Comparison of ENCODE assay signal across 20 cellular contexts in the genomic region with DNA sequence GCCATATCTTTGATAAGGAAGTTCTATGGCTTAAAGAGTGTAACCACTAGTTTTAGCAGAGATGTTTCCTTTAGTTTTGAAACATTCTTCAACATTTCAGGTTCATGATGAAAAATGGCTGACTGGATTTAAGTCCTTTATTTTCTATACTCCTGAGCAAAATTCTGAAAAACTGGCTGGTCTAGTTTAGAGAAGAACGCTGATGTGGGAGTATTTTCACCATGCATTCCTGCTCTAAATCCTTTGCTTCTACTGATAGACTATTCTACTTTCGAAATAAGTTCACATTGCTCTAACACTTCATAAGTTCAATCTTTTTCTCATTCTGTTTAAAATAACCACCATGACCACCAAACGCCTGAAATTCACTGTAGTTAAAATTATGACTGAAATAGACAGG.
"Had no signal": no experiment of that assay in that cellular context is flagged by ENCODE, and none has a peak within 500 bp of the region (broad histone marks: within the 10 kb centered on the region; RNA-seq: fewer than 3 reads in every experiment).

No MANE protein-coding gene starts in this region.

- H3K36me3 Mint-ChIP-seq: natural killer cell treated with Interleukin-12 subunit alpha and Interleukin-12 subunit beta and Interleukin-15 and Interleukin-18, amount 100 ng/mL, for 72 hours had no signal

- H3K9me3 ChIP-seq: pancreas, psoas muscle, thoracic aorta, transverse colon had no signal

- H3K4me1 Mint-ChIP-seq: stimulated activated naive B cell treated with anti-CD40 and anti-IgM and Interleukin-4, amounts not matched to agents 10 μg/mL and 1 μg/mL and 100 μg/mL, for 72 hours had no signal

- ATAC-seq: left lobe of liver; natural killer cell treated with Interleukin-12 subunit alpha and Interleukin-12 subunit beta and Interleukin-15 and Interleukin-18, amount 100 ng/mL, for 72 hours; pancreas; psoas muscle; sciatic nerve; stimulated activated naive B cell treated with anti-CD40 and anti-IgM and Interleukin-4, amounts not matched to agents 10 μg/mL and 1 μg/mL and 100 μg/mL, for 72 hours; stimulated activated naive CD8-positive, alpha-beta T cell treated with anti-CD3 and anti-CD28 coated beads, Interleukin-15, amount 100 ng/mL, for 72 hours had no signal

- H3K4me3 Mint-ChIP-seq: natural killer cell treated with Interleukin-12 subunit alpha and Interleukin-12 subunit beta and Interleukin-15 and Interleukin-18, amount 100 ng/mL, for 72 hours; stimulated activated naive B cell treated with anti-CD40 and anti-IgM and Interleukin-4, amounts not matched to agents 10 μg/mL and 1 μg/mL and 100 μg/mL, for 72 hours; stimulated activated naive CD8-positive, alpha-beta T cell treated with anti-CD3 and anti-CD28 coated beads, Interleukin-15, amount 100 ng/mL, for 72 hours had no signal

- H3K27me3 Mint-ChIP-seq: natural killer cell treated with Interleukin-12 subunit alpha and Interleukin-12 subunit beta and Interleukin-15 and Interleukin-18, amount 100 ng/mL, for 72 hours; stimulated activated naive B cell treated with anti-CD40 and anti-IgM and Interleukin-4, amounts not matched to agents 10 μg/mL and 1 μg/mL and 100 μg/mL, for 72 hours; stimulated activated naive CD8-positive, alpha-beta T cell treated with anti-CD3 and anti-CD28 coated beads, Interleukin-15, amount 100 ng/mL, for 72 hours had no signal

- H3K27me3 ChIP-seq: pancreas, transverse colon had no signal

- H3K9me3 Mint-ChIP-seq: natural killer cell treated with Interleukin-12 subunit alpha and Interleukin-12 subunit beta and Interleukin-15 and Interleukin-18, amount 100 ng/mL, for 72 hours; stimulated activated naive B cell treated with anti-CD40 and anti-IgM and Interleukin-4, amounts not matched to agents 10 μg/mL and 1 μg/mL and 100 μg/mL, for 72 hours; stimulated activated naive CD8-positive, alpha-beta T cell treated with anti-CD3 and anti-CD28 coated beads, Interleukin-15, amount 100 ng/mL, for 72 hours had no signal

- H3K27ac ChIP-seq: epithelial cell of prostate, pancreas, psoas muscle, thoracic aorta, transverse colon had no signal

- DNase-seq: effector memory CD4-positive, alpha-beta T cell; foreskin melanocyte; head of caudate nucleus; hypothalamus; kidney glomerular epithelial cell; mammary epithelial cell; occipital lobe; pancreas; psoas muscle; retina; stimulated activated CD4-positive, alpha-beta T cell treated with anti-CD3 and anti-CD28 coated beads, Interleukin-2, amount 100 ng/mL, for 24 hours; stimulated activated CD4-positive, alpha-beta T cell treated with anti-CD3 and anti-CD28 coated beads, Interleukin-4, amount 100 ng/mL, for 4 hours; stimulated activated naive B cell treated with anti-CD40 and anti-IgM and Interleukin-4, amounts not matched to agents 10 μg/mL and 1 μg/mL and 100 μg/mL, for 72 hours; stimulated activated naive CD8-positive, alpha-beta T cell treated with anti-CD3 and anti-CD28 coated beads, Interleukin-15, amount 100 ng/mL, for 72 hours; transverse colon had no signal

- H3K27ac Mint-ChIP-seq: natural killer cell treated with Interleukin-12 subunit alpha and Interleukin-12 subunit beta and Interleukin-15 and Interleukin-18, amount 100 ng/mL, for 72 hours; stimulated activated naive B cell treated with anti-CD40 and anti-IgM and Interleukin-4, amounts not matched to agents 10 μg/mL and 1 μg/mL and 100 μg/mL, for 72 hours had no signal

- H3K4me3 ChIP-seq: pancreas, psoas muscle, thoracic aorta, transverse colon had no signal

- H3K36me3 ChIP-seq: pancreas, thoracic aorta, transverse colon had no signal
